In genomic region chr10:58921366-58921947, GRCh38 we compare ENCODE assay signal across 19 cellular contexts.
DNase-seq lines count a peak whose midpoint lies in the region; ATAC-seq and TF ChIP-seq lines count a peak whose summit lies in the region.
"Had no signal": no experiment of that assay in that cellular context is flagged by ENCODE, and none has a peak within 500 bp of the region (broad histone marks: within the 10 kb centered on the region; RNA-seq: fewer than 3 reads in every experiment).

No MANE protein-coding gene starts in this region.

- TF ChIP-seq CTCF in osteoblast (IDR thresholded peaks at IDR 0.05; ENCODE audit: extremely low read depth, low read depth, low read length): no peak

- in situ Hi-C loops in ACHN (cut with HindIII; ENCODE audit: low pct_ligation_motif_present, low pct_unique_long_range_greater_than_20kb, low sequenced_read_pairs): no loop called here

- peak overlapping the region; percentile 79 for H2AFZ ChIP-seq in osteoblast (ENCODE audit: low read length)
- H2AFZ ChIP-seq: parathyroid adenoma had no signal

- H3K4me2 ChIP-seq in osteoblast (ENCODE audit: insufficient read depth, low read length): peak overlapping the region; percentile 71

- H3K4me3 ChIP-seq in osteoblast (ENCODE audit: insufficient read depth, low read length): no peak overlapping the region

- DNase-seq in ACHN (peak; percentile 13), left cardiac atrium (no peak), osteoblast (ENCODE audit: insufficient read length, low spot score, missing footprints) (no peak), DMS79 (lab: John Stamatoyannopoulos, UW) (no peak), NCI-H1694 (lab: John Stamatoyannopoulos, UW) (no peak)
- DNase-seq in activated CD8-positive, alpha-beta memory T cell treated with anti-CD3 and anti-CD28 coated beads, Interleukin-2, amount 10 ng/mL, durations not matched to agents 7 days and 5 days: no peak
- DNase-seq: activated CD4-positive, alpha-beta T cell treated with anti-CD3 and anti-CD28 coated beads for 4 hours; CD4-positive, CD25-positive, alpha-beta regulatory T cell; DMS79 treated with DMSO at 0.1 percent for 48 hours; effector CD4-positive, alpha-beta T cell; NCI-H524 treated with DMSO at 0.1 percent for 48 hours; SHP77; small intestine; stimulated activated CD4-positive, alpha-beta T cell treated with anti-CD3 and anti-CD28 coated beads, Interleukin-4, amount 100 ng/mL, for 1 hour; T-helper 1 cell had no signal

- CTCF ChIA-PET in activated CD8-positive, alpha-beta memory T cell treated with anti-CD3 and anti-CD28 coated beads, Interleukin-2, amount 10 ng/mL, durations not matched to agents 7 days and 5 days (lab: Charles Lee): no interaction called here

- no peaks in the 10 kb centered on the region for H3K36me3 ChIP-seq in osteoblast (ENCODE audit: insufficient read depth, low read length)

- peak overlapping the region; percentile 50 for H3K27ac ChIP-seq in osteoblast (ENCODE audit: low read depth, low read length)
- H3K27ac ChIP-seq: parathyroid adenoma had no signal

- intact Hi-C loops in left cardiac atrium (cut with DNase I): loop anchor here in 1 of 2 donors (5.0 kb wide), 1 partner anchor 64 kb away; no protein-coding TSS in a partner anchor

- no peak overlapping the region for H3K4me3 Mint-ChIP-seq in activated CD8-positive, alpha-beta memory T cell treated with anti-CD3 and anti-CD28 coated beads, Interleukin-2, amount 10 ng/mL, durations not matched to agents 7 days and 5 days
- H3K4me3 Mint-ChIP-seq: CD4-positive, CD25-positive, alpha-beta regulatory T cell; central memory CD8-positive, alpha-beta T cell had no signal

- ATAC-seq in SK-N-SH treated with all-trans-retinoic acid at 6 μM for 48 hours (peak; percentile 32), left cardiac atrium (peak; percentile 47 to 80), GM19023 (IDR thresholded peaks at IDR 0.05; ENCODE audit: unreplicated experiment) (no peak)
- ATAC-seq in activated CD8-positive, alpha-beta memory T cell treated with anti-CD3 and anti-CD28 coated beads, Interleukin-2, amount 10 ng/mL, durations not matched to agents 7 days and 5 days: no peak

- no peaks in the 10 kb centered on the region for H3K27me3 Mint-ChIP-seq in activated CD8-positive, alpha-beta memory T cell treated with anti-CD3 and anti-CD28 coated beads, Interleukin-2, amount 10 ng/mL, durations not matched to agents 7 days and 5 days
- H3K27me3 Mint-ChIP-seq: CD4-positive, CD25-positive, alpha-beta regulatory T cell; central memory CD8-positive, alpha-beta T cell had no signal

- H3K36me3 Mint-ChIP-seq in activated CD8-positive, alpha-beta memory T cell treated with anti-CD3 and anti-CD28 coated beads, Interleukin-2, amount 10 ng/mL, durations not matched to agents 7 days and 5 days: no peaks in the 10 kb centered on the region
- H3K36me3 Mint-ChIP-seq: CD4-positive, CD25-positive, alpha-beta regulatory T cell had no signal

- no peaks in the 10 kb centered on the region for H4K20me1 ChIP-seq in osteoblast (ENCODE audit: insufficient read depth, low read length)

- H3K9me3 ChIP-seq in osteoblast (ENCODE audit: low read depth, low read length): no peaks in the 10 kb centered on the region

- no peak overlapping the region for H3K27ac Mint-ChIP-seq in activated CD8-positive, alpha-beta memory T cell treated with anti-CD3 and anti-CD28 coated beads, Interleukin-2, amount 10 ng/mL, durations not matched to agents 7 days and 5 days
- H3K27ac Mint-ChIP-seq: CD4-positive, CD25-positive, alpha-beta regulatory T cell had no signal

- H3K9me3 Mint-ChIP-seq in activated CD8-positive, alpha-beta memory T cell treated with anti-CD3 and anti-CD28 coated beads, Interleukin-2, amount 10 ng/mL, durations not matched to agents 7 days and 5 days (ENCODE audit: low read depth): no peaks in the 10 kb centered on the region

- no peaks in the 10 kb centered on the region for H3K79me2 ChIP-seq in osteoblast (ENCODE audit: insufficient read depth, low read length)
- H3K79me2 ChIP-seq: parathyroid adenoma had no signal

- no peaks in the 10 kb centered on the region for H3K27me3 ChIP-seq in osteoblast (ENCODE audit: insufficient read depth, low read length)

- H3K4me1 Mint-ChIP-seq in activated CD8-positive, alpha-beta memory T cell treated with anti-CD3 and anti-CD28 coated beads, Interleukin-2, amount 10 ng/mL, durations not matched to agents 7 days and 5 days: no peaks in the 10 kb centered on the region
- H3K4me1 Mint-ChIP-seq: CD4-positive, CD25-positive, alpha-beta regulatory T cell; central memory CD8-positive, alpha-beta T cell had no signal

- peaks cover 24% of the 10 kb centered on the region for H3K4me1 ChIP-seq in osteoblast (ENCODE audit: insufficient read depth, low read length)
- H3K4me1 ChIP-seq: parathyroid adenoma had no signal

TF ChIP-seq in SK-N-SH treated with all-trans-retinoic acid at 6 μM for 48 hours, 23 proteins besides CTCF, POLR2A, EP300 and RAD21 (continues in another document):
- TF ChIP-seq PATZ1 (CRISPR knock-in tag; IDR thresholded peaks at IDR 0.05; ENCODE audit: borderline replicate concordance) (no peak), BACH2 (CRISPR knock-in tag; IDR thresholded peaks at IDR 0.05; ENCODE audit: borderline replicate concordance) (no peak), ZFP30 (CRISPR knock-in tag; IDR thresholded peaks at IDR 0.05) (no peak), ZNF8 (CRISPR knock-in tag; IDR thresholded peaks at IDR 0.05) (no peak), ZC3H10 (CRISPR knock-in tag; IDR thresholded peaks at IDR 0.05) (no peak), CSDC2 (CRISPR knock-in tag; IDR thresholded peaks at IDR 0.05) (no peak), ISL1 (CRISPR knock-in tag; IDR thresholded peaks at IDR 0.05) (no peak), GLIS3 (CRISPR knock-in tag; IDR thresholded peaks at IDR 0.05) (no peak), TOX (CRISPR knock-in tag; IDR thresholded peaks at IDR 0.05; ENCODE audit: borderline replicate concordance) (no peak), OSR1 (CRISPR knock-in tag; IDR thresholded peaks at IDR 0.05) (no peak), ESRRG (CRISPR knock-in tag; IDR thresholded peaks at IDR 0.05) (no peak), POU6F1 (CRISPR knock-in tag; IDR thresholded peaks at IDR 0.05; ENCODE audit: borderline replicate concordance, low read depth) (no peak), ZNF70 (CRISPR knock-in tag; IDR thresholded peaks at IDR 0.05) (no peak), ZFP3 (CRISPR knock-in tag; IDR thresholded peaks at IDR 0.05) (no peak), PPARA (CRISPR knock-in tag; IDR thresholded peaks at IDR 0.05; ENCODE audit: borderline replicate concordance) (no peak), SNAI2 (CRISPR knock-in tag; IDR thresholded peaks at IDR 0.05) (no peak), TCF4 (CRISPR knock-in tag; IDR thresholded peaks at IDR 0.05; ENCODE audit: borderline replicate concordance) (no peak), TSHZ2 (CRISPR knock-in tag; IDR thresholded peaks at IDR 0.05) (no peak)

Comparison
In these comparisons a context has a peak if more than half of its experiments do, and no peak if none do; other contexts are left out.
1. ATAC-seq: peak in SK-N-SH treated with all-trans-retinoic acid at 6 μM for 48 hours (single experiment) and left cardiac atrium (2 of 2); none in activated CD8-positive, alpha-beta memory T cell treated with anti-CD3 and anti-CD28 coated beads, Interleukin-2, amount 10 ng/mL, durations not matched to agents 7 days and 5 days (single experiment) and GM19023 (single experiment).